ENCODE assay signal across 8 cellular contexts in the genomic region with DNA sequence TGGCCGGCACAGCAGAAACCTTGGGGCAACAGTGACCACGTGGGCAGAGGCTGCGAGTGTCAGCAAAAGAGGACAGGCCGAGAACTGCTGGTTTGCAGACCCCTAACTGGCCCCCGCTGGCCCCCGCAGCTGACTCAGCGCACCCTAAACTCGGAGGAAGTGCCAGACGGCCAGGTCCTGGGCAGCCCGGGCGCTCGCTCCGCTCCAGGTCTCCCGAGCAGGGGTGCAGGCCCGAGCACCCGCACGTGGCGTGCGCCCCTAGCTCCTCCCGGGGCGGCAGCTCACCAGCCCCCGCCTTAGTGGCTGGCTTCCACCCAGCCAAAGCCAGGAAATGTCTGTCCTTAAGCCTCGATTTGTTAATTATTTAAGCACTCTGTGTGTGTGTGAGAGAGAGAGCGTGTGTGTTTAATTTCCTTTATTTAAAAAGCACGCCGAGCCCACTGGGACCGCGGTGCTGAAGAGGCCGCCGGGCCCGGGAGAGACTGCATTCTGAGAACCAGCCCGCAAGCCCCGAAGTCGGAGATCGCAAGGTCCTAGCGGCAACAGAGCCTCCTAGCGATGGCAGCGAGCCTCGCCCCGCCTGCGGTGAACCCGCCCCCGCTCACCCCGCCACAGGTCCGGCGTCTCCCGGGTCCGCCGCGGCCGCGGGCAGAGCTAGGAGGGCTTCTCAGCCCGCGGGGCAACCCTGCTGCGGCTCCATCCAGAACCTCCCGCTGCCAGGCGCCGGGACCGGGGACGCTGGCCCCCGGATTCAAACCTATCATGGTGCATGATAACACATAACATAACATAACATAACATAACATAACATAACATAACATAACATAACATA. TPM values are rescaled to one million over a fixed set of nuclear protein-coding genes. Genes with fewer than 3 reads are reported as not detected.
DNase-seq lines count a peak whose midpoint lies in the region; ATAC-seq, FAIRE-seq and TF ChIP-seq lines count a peak whose summit lies in the region.

No MANE protein-coding gene starts in this region.

- H3K4me3 Mint-ChIP-seq in progenitor cell of endocrine pancreas (ENCODE audit: low read depth), result peak overlapping the region; percentile 73

- H3K36me3 Mint-ChIP-seq in progenitor cell of endocrine pancreas (ENCODE audit: insufficient read depth), result no peaks in the 10 kb centered on the region

- H3K36me3 ChIP-seq in SU-DHL-6 (ENCODE audit: low read length) (no peaks in the 10 kb centered on the region), adrenal gland (replicated peaks in 1 of 2) (no peaks in the 10 kb centered on the region), upper lobe of right lung (no peaks in the 10 kb centered on the region)

- H3K4me1 ChIP-seq in adrenal gland (replicated peaks in 1 of 2), result peaks cover 6 to 11% of the 10 kb centered on the region in 2 donors
- peaks cover 11% of the 10 kb centered on the region for H3K4me1 ChIP-seq in upper lobe of right lung

- no peak overlapping the region for H3K27ac ChIP-seq in SU-DHL-6 (ENCODE audit: low read depth, low read length)
- peak overlapping the region in 3 of 5 donors; percentile 36 to 66 (median 60) for H3K27ac ChIP-seq in adrenal gland
- H3K27ac ChIP-seq in upper lobe of right lung, result peak overlapping the region; percentile 65

- peak overlapping the region; percentile 33 for H3K4me3 ChIP-seq in SU-DHL-6 (ENCODE audit: insufficient read depth, low read length, poor library complexity, severe bottlenecking)
- peak overlapping the region in 1 of 4 donors; percentile 59 for H3K4me3 ChIP-seq in adrenal gland
- peak overlapping the region; percentile 62 for H3K4me3 ChIP-seq in upper lobe of right lung

- intact Hi-C loops in adrenal gland (cut with DNase I), result no loop called here
- intact Hi-C loops in left ventricle myocardium superior (cut with micrococcal nuclease), result no loop called here
- intact Hi-C loops in upper lobe of right lung (cut with DNase I), result no loop called here

- FAIRE-seq in D721Med (lab: Jason Lieb, UNC), result no peak

- H3K9ac ChIP-seq in SU-DHL-6 (ENCODE audit: low read length), result peak overlapping the region; percentile 58

- H3F3A ChIP-seq in SU-DHL-6 (ENCODE audit: insufficient read depth), result no peaks in the 10 kb centered on the region

- peaks cover 23% of the 10 kb centered on the region for H3K4me1 Mint-ChIP-seq in progenitor cell of endocrine pancreas (ENCODE audit: low read depth)

- H2AFZ ChIP-seq in SU-DHL-6 (ENCODE audit: low read depth, low read length, severe bottlenecking), result peak overlapping the region; percentile 92

- TF ChIP-seq POLR2A in adrenal gland (IDR thresholded peaks at IDR 0.05), result no peak

- TF ChIP-seq CTCF in D721Med (IDR thresholded peaks at IDR 0.05; ENCODE audit: insufficient read depth, missing control alignments) (peak; percentile 15), SU-DHL-6 (IDR thresholded peaks at IDR 0.05; ENCODE audit: insufficient read depth, low read length, poor library complexity, severe bottlenecking) (peak; percentile 28), adrenal gland (IDR thresholded peaks at IDR 0.05) (peak in 5 of 6 experiments; percentile 20 to 49 (median 43)), progenitor cell of endocrine pancreas (IDR thresholded peaks at IDR 0.05; ENCODE audit: unreplicated experiment) (peak; percentile 68), upper lobe of right lung (IDR thresholded peaks at IDR 0.05) (peak; percentile 64)

- 2 to 5% (median 3%) methylated on average over 27 to 61 of the region's 61 CpGs for WGBS in adrenal gland, 4 donors

- DNase-seq in D721Med (ENCODE audit: insufficient read length, low spot score) (no peak), HT-29 (ENCODE audit: low spot score) (peak; percentile 58), adrenal gland (peak; percentile 58 to 72 (median 66)), left ventricle myocardium superior (peak; percentile 86), progenitor cell of endocrine pancreas (ENCODE audit: low spot score, unreplicated experiment) (peak; percentile 56), upper lobe of right lung (peak; percentile 87)

- H3K9me3 ChIP-seq in SU-DHL-6 (ENCODE audit: insufficient read depth, low read length) (no peaks in the 10 kb centered on the region), adrenal gland (replicated peaks in 1 of 3) (no peaks in the 10 kb centered on the region), upper lobe of right lung (no peaks in the 10 kb centered on the region)

- no peaks in the 10 kb centered on the region for H4K20me1 ChIP-seq in SU-DHL-6 (ENCODE audit: low read depth, low read length)

- peaks cover 38% of the 10 kb centered on the region for H3K27me3 Mint-ChIP-seq in progenitor cell of endocrine pancreas

- no peaks in the 10 kb centered on the region for H3K27me3 ChIP-seq in SU-DHL-6 (ENCODE audit: low read length)
- H3K27me3 ChIP-seq in adrenal gland, result no peaks in the 10 kb centered on the region
- no peaks in the 10 kb centered on the region for H3K27me3 ChIP-seq in upper lobe of right lung

- H3K27ac Mint-ChIP-seq in progenitor cell of endocrine pancreas, result peak overlapping the region; percentile 75

- ATAC-seq in GM21360 (IDR thresholded peaks at IDR 0.05; ENCODE audit: unreplicated experiment) (peak; percentile 96), left ventricle myocardium superior (peak; percentile 95), upper lobe of right lung (peak; percentile 94)

- H3K4me2 ChIP-seq in SU-DHL-6 (ENCODE audit: low read depth, low read length, poor library complexity, severe bottlenecking), result peak overlapping the region; percentile 65

- no peaks in the 10 kb centered on the region for H3K79me2 ChIP-seq in SU-DHL-6 (ENCODE audit: insufficient read depth, low read length)

- H3K9me3 Mint-ChIP-seq in progenitor cell of endocrine pancreas (ENCODE audit: low read depth), result no peaks in the 10 kb centered on the region

- no peaks in the 10 kb centered on the region for H3K9me2 ChIP-seq in SU-DHL-6 (replicated peaks; ENCODE audit: insufficient read depth, low read length)

RNA-seq across cellular contexts. Expression of a gene that starts 45.9 kb away (rescaled TPM):
- total RNA-seq in HT-29 (2014; rRNA removed; shearing (Covaris generic)), result 17.8 and 18.8 TPM in 2 replicates
- total RNA-seq in adrenal gland, result 10 to 100 TPM; 11.5 to 24.4 (median 16.0) TPM
- polyA plus RNA-seq in adrenal gland, result 10 to 100 TPM in 2 of 3 donors, 1 to 10 TPM in 1; 8.6 to 14.4 (median 10.5) TPM
- total RNA-seq in left ventricle myocardium superior, result 9.2 TPM
- total RNA-seq in progenitor cell of endocrine pancreas, result 22.0 and 25.9 TPM in 2 replicates
- 16.7 TPM for total RNA-seq in upper lobe of right lung

Comparison
In these comparisons a context has a peak if more than half of its experiments do, and no peak if none do; other contexts are left out.
1. CTCF ChIP-seq: peak in every context shown above with its lines; median percentile 68 in progenitor cell of endocrine pancreas; 64 in upper lobe of right lung; 43 in adrenal gland; 28 in SU-DHL-6; 15 in D721Med.